Comparison of ENCODE assay signal across 7 cellular contexts in genomic region chr17:76000016-76000754, GRCh38. TPM values are rescaled to one million over a fixed set of nuclear protein-coding genes. Genes with fewer than 3 reads are reported as not detected.
A peak's percentile ranks its signal among the peaks of the same experiment; 100 is the strongest.
DNase-seq lines count a peak whose midpoint lies in the region; ATAC-seq and TF ChIP-seq lines count a peak whose summit lies in the region.

No MANE protein-coding gene starts in this region.

- peak overlapping the region; percentile 36 for H2BK5ac ChIP-seq in neuronal stem cell (ENCODE audit: low read length)

- H3K36me3 ChIP-seq in neuronal stem cell (replicated peaks in 1 of 2; ENCODE audit: control insufficient read depth in 2 of 2, insufficient read depth in 2 of 2, low read length in 2 of 2) (peaks cover 0 to 14% of the 10 kb centered on the region in 2 donors), uterus (no peaks in the 10 kb centered on the region)

- no peak overlapping the region for H3K4me3 ChIP-seq in epithelial cell of esophagus (ENCODE audit: low read length)
- H3K4me3 ChIP-seq in neuronal stem cell (ENCODE audit: low read length in 2 of 2), result peak overlapping the region in 1 of 2 donors; percentile 64
- no peak overlapping the region for H3K4me3 ChIP-seq in uterus

- H4K91ac ChIP-seq in neuronal stem cell (ENCODE audit: low read depth, low read length, poor library complexity), result peak overlapping the region; percentile 75

- H3K23ac ChIP-seq in neuronal stem cell (ENCODE audit: low read depth, low read length, poor library complexity), result no peak overlapping the region

- no peak overlapping the region for H3K4me2 ChIP-seq in neuronal stem cell (ENCODE audit: insufficient read depth, low read length, poor library complexity, severe bottlenecking)

- peaks cover 4 to 7% of the 10 kb centered on the region in 2 donors for H3K4me1 ChIP-seq in neuronal stem cell (ENCODE audit: control insufficient read depth in 2 of 2, insufficient read depth in 1 of 2, low read depth in 1 of 2, low read length in 2 of 2)
- no peaks in the 10 kb centered on the region for H3K4me1 ChIP-seq in uterus

- peak overlapping the region; percentile 27 for H2BK12ac ChIP-seq in neuronal stem cell (ENCODE audit: low read length)

- H3K18ac ChIP-seq in neuronal stem cell (ENCODE audit: low read length), result peak overlapping the region; percentile 98

- peak overlapping the region; percentile 84 for H2BK120ac ChIP-seq in neuronal stem cell (ENCODE audit: low read depth, low read length)

- H3K9me3 ChIP-seq in neuronal stem cell (replicated peaks in 1 of 2; ENCODE audit: control insufficient read depth in 2 of 2, insufficient read depth in 1 of 2, low read depth in 1 of 2, low read length in 2 of 2) (no peaks in the 10 kb centered on the region), uterus (no peaks in the 10 kb centered on the region)

- H3K27ac ChIP-seq in neuronal stem cell (replicated peaks; ENCODE audit: low read length) (no peak overlapping the region), uterus (no peak overlapping the region)

- no peak for ATAC-seq in GM21528 (IDR thresholded peaks at IDR 0.05; ENCODE audit: low FRiP score, unreplicated experiment)

- peak overlapping the region; percentile 42 for H3K4ac ChIP-seq in neuronal stem cell (ENCODE audit: low read length)

- peak overlapping the region; percentile 61 for H3K9ac ChIP-seq in neuronal stem cell (ENCODE audit: low read depth, low read length, poor library complexity)

- TF ChIP-seq CTCF in GM12873 (IDR thresholded peaks at IDR 0.05; ENCODE audit: insufficient read depth, low read depth, low read length, missing control alignments), result peak; percentile 79
- peak; percentile 77 for TF ChIP-seq CTCF in epithelial cell of esophagus (IDR thresholded peaks at IDR 0.05; ENCODE audit: insufficient read depth, low read depth, low read length, missing control alignments)
- TF ChIP-seq CTCF in uterus (IDR thresholded peaks at IDR 0.05), result peak; percentile 26 to 52 (median 38)

- H3K14ac ChIP-seq in neuronal stem cell (ENCODE audit: low read length), result no peak overlapping the region

- intact Hi-C loops in uterus (cut with DNase I; ENCODE audit: low total_unique reads), result no loop called here

- no peaks in the 10 kb centered on the region for H3K27me3 ChIP-seq in neuronal stem cell (ENCODE audit: control insufficient read depth in 3 of 3, insufficient read depth in 3 of 3, low read depth in 1 of 3, low read length in 3 of 3)
- H3K27me3 ChIP-seq in uterus, result no peaks in the 10 kb centered on the region

- H2BK15ac ChIP-seq in neuronal stem cell (ENCODE audit: low read length), result no peak overlapping the region

- no CpG with 5 or more reads among the region's 31 CpGs for WGBS in neuronal stem cell (ENCODE audit: extremely low coverage in 2 of 2, insufficient read length in 2 of 2, insufficient replicate concordance in 1 of 2), 2 donors

- H4K8ac ChIP-seq in neuronal stem cell (ENCODE audit: low read depth, low read length), result peak overlapping the region; percentile 78

- peak; percentile 47 for DNase-seq in NCI-H1694 (lab: John Stamatoyannopoulos, UW)
- DNase-seq in activated CD8-positive, alpha-beta memory T cell treated with anti-CD3 and anti-CD28 coated beads for 24 hours, result peak; percentile 84
- DNase-seq in epithelial cell of esophagus (ENCODE audit: low read depth), result peak; percentile 67
- peak; percentile 49 for DNase-seq in neuronal stem cell (ENCODE audit: low spot score)
- no peak for DNase-seq in uterus

- H3K79me1 ChIP-seq in neuronal stem cell (ENCODE audit: low read depth, low read length), result peaks cover 2% of the 10 kb centered on the region

- TF ChIP-seq POLR2A in uterus (IDR thresholded peaks at IDR 0.05), result no peak

- peak overlapping the region; percentile 97 for H2AK5ac ChIP-seq in neuronal stem cell (ENCODE audit: low read depth, low read length)

- H2AFZ ChIP-seq in neuronal stem cell (ENCODE audit: low read length), result peak overlapping the region; percentile 85

RNA-seq across cellular contexts. Expression of gene CDK3, which starts 0.5 kb away (rescaled TPM):
- polyA plus RNA-seq in neuronal stem cell (2013, experiment 1 of 2), result 5.4 TPM
- 5.3 TPM for polyA plus RNA-seq in neuronal stem cell (2013, experiment 2 of 2)
- 10 to 100 TPM in 1 of 4 donors, 1 to 10 TPM in 2, not detected in 1; 8.5 to 10.8 (median 9.6) TPM for total RNA-seq in uterus

RNA-seq across cellular contexts. Expression of gene TEN1, which starts 21.1 kb away (rescaled TPM):
- polyA plus RNA-seq in neuronal stem cell (2013, experiment 1 of 2), result 8.7 TPM
- 8.1 TPM for polyA plus RNA-seq in neuronal stem cell (2013, experiment 2 of 2)
- 10 to 100 TPM in 3 of 4 donors, 1 to 10 TPM in 1; 3.1 to 17.2 (median 15.0) TPM for total RNA-seq in uterus

RNA-seq across cellular contexts. Expression of gene ACOX1, which starts 21.2 kb away (rescaled TPM):
- 3.1 TPM for polyA plus RNA-seq in neuronal stem cell (2013, experiment 1 of 2)
- 3.0 TPM for polyA plus RNA-seq in neuronal stem cell (2013, experiment 2 of 2)
- 10 to 100 TPM; 11.2 to 70.0 (median 42.0) TPM for total RNA-seq in uterus

RNA-seq across cellular contexts. Expression of gene EVPL, which starts 26.9 kb away (rescaled TPM):
- polyA plus RNA-seq in neuronal stem cell (2013, experiment 1 of 2), result not detected
- polyA plus RNA-seq in neuronal stem cell (2013, experiment 2 of 2), result not detected
- 1 to 10 TPM in 3 of 4 donors, under 1 TPM in 1; 0.59 to 3.7 (median 2.8) TPM for total RNA-seq in uterus

RNA-seq across cellular contexts. Expression of gene FBF1, which starts 59.3 kb away (rescaled TPM):
- polyA plus RNA-seq in neuronal stem cell (2013, experiment 1 of 2), result 6.6 TPM
- polyA plus RNA-seq in neuronal stem cell (2013, experiment 2 of 2), result 6.9 TPM
- total RNA-seq in uterus, result 10 to 100 TPM; 11.0 to 16.5 (median 14.2) TPM

Comparison
In these comparisons a context has a peak if more than half of its experiments do, and no peak if none do; other contexts are left out.
1. DNase-seq: peak in NCI-H1694 (single experiment), activated CD8-positive, alpha-beta memory T cell treated with anti-CD3 and anti-CD28 coated beads for 24 hours (single experiment), epithelial cell of esophagus (single experiment) and neuronal stem cell (single experiment); none in uterus (0 of 2).
2. Peak in every context shown above with its lines, with median percentiles within 50 percentile points of each other: CTCF ChIP-seq.